ENCODE assay signal across 35 cellular contexts in the genomic region with DNA sequence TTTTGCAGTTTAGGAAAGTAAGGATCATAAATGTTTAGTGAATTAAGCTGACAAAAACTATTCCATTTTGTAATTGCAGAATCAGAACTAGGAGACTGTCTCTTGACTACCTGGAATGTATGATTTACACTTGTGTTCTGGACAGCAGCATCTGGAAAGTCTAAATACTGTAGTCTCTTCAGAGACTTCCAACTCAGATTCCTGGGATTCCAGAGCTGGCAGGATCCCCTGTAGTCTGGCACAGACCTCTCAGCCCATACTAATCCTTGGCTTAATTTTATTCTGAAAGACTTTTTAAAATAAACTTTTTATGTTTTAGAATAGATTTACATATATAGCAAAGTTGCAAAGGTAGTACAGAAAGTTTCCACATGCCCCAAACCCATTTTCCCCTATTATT.
"Had no signal": no experiment of that assay in that cellular context is flagged by ENCODE, and none has a peak within 500 bp of the region (broad histone marks: within the 10 kb centered on the region; RNA-seq: fewer than 3 reads in every experiment).

No MANE protein-coding gene starts in this region.

- H3K27ac ChIP-seq: adrenal gland, cardiac muscle cell, VCaP had no signal

- H3K27ac Mint-ChIP-seq: activated B cell treated with CpG ODN at 0.5 μM for 24 hours; activated CD4-positive, alpha-beta memory T cell treated with anti-CD3 and anti-CD28 coated beads for 36 hours; activated CD4-positive, alpha-beta T cell treated with anti-CD3 and anti-CD28 coated beads, Interleukin-2, amount 10 ng/mL, durations not matched to agents 24 days and 14 days; activated CD8-positive, alpha-beta T cell treated with anti-CD3 and anti-CD28 coated beads for 36 hours; activated naive CD4-positive, alpha-beta T cell treated with anti-CD3 and anti-CD28 coated beads for 36 hours; activated naive CD4-positive, alpha-beta T cell treated with anti-CD3 and anti-CD28 coated beads, Interleukin-2, amount 50 U/mL, for 72 hours; activated naive CD8-positive, alpha-beta T cell treated with anti-CD3 and anti-CD28 coated beads for 36 hours; activated T-cell treated with anti-CD3 and anti-CD28 coated beads, Interleukin-2, amount 50 U/mL, for 72 hours; activated T-helper 1 cell treated with anti-CD3 and anti-CD28 coated beads, Interleukin-12 subunit alpha, Interleukin-12 subunit beta, Interleukin-2, Interleukin-4 antibody, amounts not matched to agents 30 ng/mL and 10 ng/mL and 1 ng/mL, durations not matched to agents 14 hours and 24 hours and 36 hours; activated T-helper 17 cell treated with anti-CD3 and anti-CD28 coated beads, Interleukin-2, amount 50 U/mL, for 72 hours; T-helper 1 cell treated with Interleukin-12 subunit alpha and Interleukin-12 subunit beta and Interleukin-4 antibody, amounts not matched to agents 30 μg/mL and 1 μg/mL, for 36 hours; T-helper 2 cell treated with Interferon-gamma antibody and Interleukin-4, amounts not matched to agents 5 μg/mL and 100 μg/mL, for 36 hours had no signal

- H3K9me3 ChIP-seq: adrenal gland had no signal

- H3K4me1 ChIP-seq: adrenal gland had no signal

- H3K36me3 ChIP-seq: adrenal gland, cardiac muscle cell had no signal

- H3K4me3 ChIP-seq: adrenal gland, cardiac muscle cell had no signal

- DNase-seq: activated B cell treated with CpG ODN at 0.5 μM for 24 hours; activated CD4-positive, alpha-beta memory T cell treated with anti-CD3 and anti-CD28 coated beads for 36 hours; activated CD4-positive, alpha-beta T cell treated with anti-CD3 and anti-CD28 coated beads for 4 hours; activated CD4-positive, alpha-beta T cell treated with anti-CD3 and anti-CD28 coated beads, Interleukin-2, amount 10 ng/mL, durations not matched to agents 24 days and 14 days; activated CD4-positive, alpha-beta T cell treated with anti-CD3 and anti-CD28 coated beads, Interleukin-2, amount 50 U/mL, for 1 hour; activated CD4-positive, alpha-beta T cell treated with anti-CD3 and anti-CD28 coated beads, Interleukin-2, amount 50 U/mL, for 4 hours; activated CD4-positive, CD25-positive, alpha-beta regulatory T cell treated with anti-CD3 and anti-CD28 coated beads, Interleukin-2, amount 50 U/mL, for 72 hours; activated CD8-positive, alpha-beta memory T cell treated with anti-CD3 and anti-CD28 coated beads, Interleukin-2, amount 50 U/mL, for 4 hours; activated CD8-positive, alpha-beta T cell treated with anti-CD3 and anti-CD28 coated beads for 36 hours; activated effector memory CD4-positive, alpha-beta T cell treated with anti-CD3 and anti-CD28 coated beads, Interleukin-2, amount 50 U/mL, for 16 hours; activated gamma-delta T cell treated with Interleukin-2 at 50 U/mL for 16 hours; activated naive CD4-positive, alpha-beta T cell; activated naive CD4-positive, alpha-beta T cell treated with anti-CD3 and anti-CD28 coated beads for 36 hours; activated naive CD4-positive, alpha-beta T cell treated with anti-CD3 and anti-CD28 coated beads, Interleukin-2, amount 50 U/mL, for 16 hours; activated naive CD8-positive, alpha-beta T cell treated with anti-CD3 and anti-CD28 coated beads for 36 hours; activated T-cell treated with anti-CD3 and anti-CD28 coated beads for 4 hours; activated T-cell treated with anti-CD3 and anti-CD28 coated beads, Interleukin-2, amount 50 U/mL, for 1 hour; activated T-cell treated with anti-CD3 and anti-CD28 coated beads, Interleukin-2, amount 50 U/mL, for 4 hours; activated T-cell treated with anti-CD3 and anti-CD28 coated beads, Interleukin-2, amount 50 U/mL, for 72 hours; adrenal gland; amniotic stem cell; aorta; cerebellar nuclear complex; T-helper 1 cell; T-helper 2 cell; T-helper 9 cell had no signal

- H3K27me3 Mint-ChIP-seq: activated B cell treated with CpG ODN at 0.5 μM for 24 hours; activated CD4-positive, alpha-beta memory T cell treated with anti-CD3 and anti-CD28 coated beads for 36 hours; activated CD4-positive, alpha-beta T cell treated with anti-CD3 and anti-CD28 coated beads, Interleukin-2, amount 10 ng/mL, durations not matched to agents 24 days and 14 days; activated CD8-positive, alpha-beta T cell treated with anti-CD3 and anti-CD28 coated beads for 36 hours; activated naive CD8-positive, alpha-beta T cell treated with anti-CD3 and anti-CD28 coated beads for 36 hours; central memory CD8-positive, alpha-beta T cell had no signal

- H3K4me1 Mint-ChIP-seq: activated B cell treated with CpG ODN at 0.5 μM for 24 hours; activated CD4-positive, alpha-beta T cell treated with anti-CD3 and anti-CD28 coated beads, Interleukin-2, amount 10 ng/mL, durations not matched to agents 24 days and 14 days; activated naive CD8-positive, alpha-beta T cell treated with anti-CD3 and anti-CD28 coated beads for 36 hours; activated T-helper 17 cell treated with anti-CD3 and anti-CD28 coated beads, Interleukin-2, amount 50 U/mL, for 72 hours; central memory CD8-positive, alpha-beta T cell had no signal

- H3K9me3 Mint-ChIP-seq: activated CD4-positive, alpha-beta T cell treated with anti-CD3 and anti-CD28 coated beads, Interleukin-2, amount 10 ng/mL, durations not matched to agents 24 days and 14 days had no signal

- H3K27me3 ChIP-seq: adrenal gland, cardiac muscle cell had no signal

- H3K4me3 Mint-ChIP-seq: activated B cell treated with CpG ODN at 0.5 μM for 24 hours; activated CD4-positive, alpha-beta memory T cell treated with anti-CD3 and anti-CD28 coated beads for 36 hours; activated CD4-positive, alpha-beta T cell treated with anti-CD3 and anti-CD28 coated beads, Interleukin-2, amount 10 ng/mL, durations not matched to agents 24 days and 14 days; activated CD8-positive, alpha-beta T cell treated with anti-CD3 and anti-CD28 coated beads for 36 hours; activated naive CD4-positive, alpha-beta T cell treated with anti-CD3 and anti-CD28 coated beads for 36 hours; activated naive CD8-positive, alpha-beta T cell treated with anti-CD3 and anti-CD28 coated beads for 36 hours; activated T-cell treated with anti-CD3 and anti-CD28 coated beads, Interleukin-2, amount 50 U/mL, for 4 hours; activated T-cell treated with anti-CD3 and anti-CD28 coated beads, Interleukin-2, amount 50 U/mL, for 72 hours; activated T-helper 1 cell treated with anti-CD3 and anti-CD28 coated beads, Interleukin-12 subunit alpha, Interleukin-12 subunit beta, Interleukin-2, Interleukin-4 antibody, amounts not matched to agents 30 ng/mL and 10 ng/mL and 1 ng/mL, durations not matched to agents 14 hours and 24 hours and 36 hours; activated T-helper 17 cell treated with anti-CD3 and anti-CD28 coated beads, Interleukin-2, amount 50 U/mL, for 72 hours; brain; central memory CD8-positive, alpha-beta T cell; T-helper 1 cell treated with Interleukin-12 subunit alpha and Interleukin-12 subunit beta and Interleukin-4 antibody, amounts not matched to agents 30 μg/mL and 1 μg/mL, for 36 hours; T-helper 2 cell treated with Interferon-gamma antibody and Interleukin-4, amounts not matched to agents 5 μg/mL and 100 μg/mL, for 36 hours had no signal

- H3K36me3 Mint-ChIP-seq: activated CD4-positive, alpha-beta memory T cell treated with anti-CD3 and anti-CD28 coated beads for 36 hours; activated naive CD8-positive, alpha-beta T cell treated with anti-CD3 and anti-CD28 coated beads for 36 hours had no signal
